1 cellular context compared by ENCODE assay signal in the genomic region with DNA sequence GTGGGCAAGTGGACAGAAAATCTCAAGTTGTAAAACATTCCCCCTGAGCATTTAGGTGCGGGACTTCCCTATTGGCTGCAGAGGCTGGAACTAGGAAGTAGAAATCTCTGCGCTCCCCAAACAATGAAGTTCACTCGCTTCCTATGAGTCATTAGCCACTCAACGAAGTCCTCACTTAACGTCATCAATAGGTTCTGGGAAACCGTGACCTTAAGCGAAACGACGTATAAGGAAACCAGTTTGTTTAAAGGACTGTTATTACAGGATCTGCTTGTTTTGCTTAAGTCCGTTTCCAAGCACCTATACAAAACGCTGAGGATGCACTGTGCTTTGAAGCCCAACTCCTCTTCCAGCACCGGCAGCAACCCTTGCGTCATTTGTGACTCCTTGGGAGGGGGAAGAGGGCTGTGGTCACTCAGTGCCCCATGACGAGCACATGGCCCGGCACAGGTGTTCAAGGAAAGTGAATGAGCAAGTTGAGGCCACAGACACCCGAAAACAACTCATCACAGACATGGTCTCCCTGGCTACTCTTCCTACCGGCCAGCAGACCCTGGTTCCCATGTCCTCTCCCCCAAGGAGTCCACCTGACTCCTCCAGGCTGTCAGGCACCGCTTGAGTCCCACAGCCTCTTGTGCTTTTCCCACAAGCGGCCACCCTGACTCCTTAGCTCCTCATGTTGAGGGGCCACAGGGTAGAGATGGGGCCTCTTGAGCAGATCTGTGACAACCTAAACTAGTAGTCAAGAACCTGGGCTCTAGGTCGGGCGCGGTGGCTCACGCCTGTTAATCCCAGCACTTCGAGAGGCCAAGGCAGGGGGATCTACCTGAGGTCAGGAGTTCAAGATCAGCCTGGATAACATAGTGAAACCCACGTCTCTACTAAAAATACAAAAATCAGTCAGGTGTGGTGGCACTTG.
A peak's percentile ranks its signal among the peaks of the same experiment; 100 is the strongest.
TF ChIP-seq lines count a peak whose summit lies in the region.

No MANE protein-coding gene starts in this region.

TF ChIP-seq in WTC11, 78 proteins besides CTCF, POLR2A, EP300 and RAD21 (continued from another document and continues in another):
- TF ChIP-seq, protein P1, sequence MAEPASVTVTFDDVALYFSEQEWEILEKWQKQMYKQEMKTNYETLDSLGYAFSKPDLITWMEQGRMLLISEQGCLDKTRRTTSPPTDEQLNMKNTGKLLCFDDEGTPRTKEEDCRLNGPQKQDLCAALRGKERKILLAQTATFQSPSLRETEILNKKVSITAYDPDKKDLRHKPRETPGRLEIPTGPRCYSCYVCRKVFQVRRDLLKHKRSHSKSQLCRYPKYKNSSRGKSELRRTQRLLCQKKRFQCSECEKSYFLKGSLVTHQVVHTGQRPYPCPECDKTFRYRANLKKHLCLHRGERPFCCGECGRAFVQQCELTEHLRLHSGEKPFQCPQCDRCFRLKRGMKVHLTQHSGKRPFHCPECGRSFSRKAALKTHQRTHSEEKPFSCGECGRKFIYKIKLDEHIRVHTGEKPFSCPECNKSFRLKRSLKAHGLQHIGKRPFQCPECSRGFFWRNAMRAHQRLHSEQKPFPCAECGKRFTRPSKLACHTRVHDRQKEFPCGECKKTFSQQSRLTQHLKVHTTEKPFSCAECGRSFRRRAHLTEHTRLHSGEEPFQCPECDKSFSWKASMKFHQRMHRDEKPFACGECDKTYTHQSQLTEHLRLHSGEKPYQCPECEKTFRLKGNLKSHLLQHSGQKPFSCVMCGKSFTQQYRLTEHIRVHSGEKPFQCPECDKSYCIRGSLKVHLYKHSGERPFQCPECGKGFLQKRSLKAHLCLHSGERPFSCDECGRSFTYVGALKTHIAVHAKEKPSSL (CRISPR knock-in tag; conservative IDR thresholded peaks at IDR 0.05), result peak; percentile 51; the same call in 1 of the 2 replicates
- TF ChIP-seq, protein P2, sequence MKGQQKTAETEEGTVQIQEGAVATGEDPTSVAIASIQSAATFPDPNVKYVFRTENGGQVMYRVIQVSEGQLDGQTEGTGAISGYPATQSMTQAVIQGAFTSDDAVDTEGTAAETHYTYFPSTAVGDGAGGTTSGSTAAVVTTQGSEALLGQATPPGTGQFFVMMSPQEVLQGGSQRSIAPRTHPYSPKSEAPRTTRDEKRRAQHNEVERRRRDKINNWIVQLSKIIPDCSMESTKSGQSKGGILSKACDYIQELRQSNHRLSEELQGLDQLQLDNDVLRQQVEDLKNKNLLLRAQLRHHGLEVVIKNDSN (CRISPR knock-in tag; IDR thresholded peaks at IDR 0.05), result no peak; the same call in 1 of the 2 replicates
- no peak for TF ChIP-seq MXD4 (CRISPR knock-in tag; IDR thresholded peaks at IDR 0.05; ENCODE audit: borderline replicate concordance)
- TF ChIP-seq, protein P3, sequence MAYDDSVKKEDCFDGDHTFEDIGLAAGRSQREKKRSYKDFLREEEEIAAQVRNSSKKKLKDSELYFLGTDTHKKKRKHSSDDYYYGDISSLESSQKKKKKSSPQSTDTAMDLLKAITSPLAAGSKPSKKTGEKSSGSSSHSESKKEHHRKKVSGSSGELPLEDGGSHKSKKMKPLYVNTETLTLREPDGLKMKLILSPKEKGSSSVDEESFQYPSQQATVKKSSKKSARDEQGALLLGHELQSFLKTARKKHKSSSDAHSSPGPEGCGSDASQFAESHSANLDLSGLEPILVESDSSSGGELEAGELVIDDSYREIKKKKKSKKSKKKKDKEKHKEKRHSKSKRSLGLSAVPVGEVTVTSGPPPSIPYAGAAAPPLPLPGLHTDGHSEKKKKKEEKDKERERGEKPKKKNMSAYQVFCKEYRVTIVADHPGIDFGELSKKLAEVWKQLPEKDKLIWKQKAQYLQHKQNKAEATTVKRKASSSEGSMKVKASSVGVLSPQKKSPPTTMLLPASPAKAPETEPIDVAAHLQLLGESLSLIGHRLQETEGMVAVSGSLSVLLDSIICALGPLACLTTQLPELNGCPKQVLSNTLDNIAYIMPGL (CRISPR knock-in tag; IDR thresholded peaks at IDR 0.05), result no peak
- TF ChIP-seq, protein P4, sequence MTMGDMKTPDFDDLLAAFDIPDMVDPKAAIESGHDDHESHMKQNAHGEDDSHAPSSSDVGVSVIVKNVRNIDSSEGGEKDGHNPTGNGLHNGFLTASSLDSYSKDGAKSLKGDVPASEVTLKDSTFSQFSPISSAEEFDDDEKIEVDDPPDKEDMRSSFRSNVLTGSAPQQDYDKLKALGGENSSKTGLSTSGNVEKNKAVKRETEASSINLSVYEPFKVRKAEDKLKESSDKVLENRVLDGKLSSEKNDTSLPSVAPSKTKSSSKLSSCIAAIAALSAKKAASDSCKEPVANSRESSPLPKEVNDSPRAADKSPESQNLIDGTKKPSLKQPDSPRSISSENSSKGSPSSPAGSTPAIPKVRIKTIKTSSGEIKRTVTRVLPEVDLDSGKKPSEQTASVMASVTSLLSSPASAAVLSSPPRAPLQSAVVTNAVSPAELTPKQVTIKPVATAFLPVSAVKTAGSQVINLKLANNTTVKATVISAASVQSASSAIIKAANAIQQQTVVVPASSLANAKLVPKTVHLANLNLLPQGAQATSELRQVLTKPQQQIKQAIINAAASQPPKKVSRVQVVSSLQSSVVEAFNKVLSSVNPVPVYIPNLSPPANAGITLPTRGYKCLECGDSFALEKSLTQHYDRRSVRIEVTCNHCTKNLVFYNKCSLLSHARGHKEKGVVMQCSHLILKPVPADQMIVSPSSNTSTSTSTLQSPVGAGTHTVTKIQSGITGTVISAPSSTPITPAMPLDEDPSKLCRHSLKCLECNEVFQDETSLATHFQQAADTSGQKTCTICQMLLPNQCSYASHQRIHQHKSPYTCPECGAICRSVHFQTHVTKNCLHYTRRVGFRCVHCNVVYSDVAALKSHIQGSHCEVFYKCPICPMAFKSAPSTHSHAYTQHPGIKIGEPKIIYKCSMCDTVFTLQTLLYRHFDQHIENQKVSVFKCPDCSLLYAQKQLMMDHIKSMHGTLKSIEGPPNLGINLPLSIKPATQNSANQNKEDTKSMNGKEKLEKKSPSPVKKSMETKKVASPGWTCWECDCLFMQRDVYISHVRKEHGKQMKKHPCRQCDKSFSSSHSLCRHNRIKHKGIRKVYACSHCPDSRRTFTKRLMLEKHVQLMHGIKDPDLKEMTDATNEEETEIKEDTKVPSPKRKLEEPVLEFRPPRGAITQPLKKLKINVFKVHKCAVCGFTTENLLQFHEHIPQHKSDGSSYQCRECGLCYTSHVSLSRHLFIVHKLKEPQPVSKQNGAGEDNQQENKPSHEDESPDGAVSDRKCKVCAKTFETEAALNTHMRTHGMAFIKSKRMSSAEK (CRISPR knock-in tag; IDR thresholded peaks at IDR 0.05; ENCODE audit: borderline replicate concordance), result 0 out of 2 replicates have a peak, but pooled peaks have one; percentile 33
- TF ChIP-seq, protein P5, sequence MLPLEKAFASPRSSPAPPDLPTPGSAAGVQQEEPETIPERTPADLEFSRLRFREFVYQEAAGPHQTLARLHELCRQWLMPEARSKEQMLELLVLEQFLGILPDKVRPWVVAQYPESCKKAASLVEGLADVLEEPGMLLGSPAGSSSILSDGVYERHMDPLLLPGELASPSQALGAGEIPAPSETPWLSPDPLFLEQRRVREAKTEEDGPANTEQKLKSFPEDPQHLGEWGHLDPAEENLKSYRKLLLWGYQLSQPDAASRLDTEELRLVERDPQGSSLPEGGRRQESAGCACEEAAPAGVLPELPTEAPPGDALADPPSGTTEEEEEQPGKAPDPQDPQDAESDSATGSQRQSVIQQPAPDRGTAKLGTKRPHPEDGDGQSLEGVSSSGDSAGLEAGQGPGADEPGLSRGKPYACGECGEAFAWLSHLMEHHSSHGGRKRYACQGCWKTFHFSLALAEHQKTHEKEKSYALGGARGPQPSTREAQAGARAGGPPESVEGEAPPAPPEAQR (CRISPR knock-in tag; IDR thresholded peaks at IDR 0.05), result no peak
- no peak for TF ChIP-seq NR2C2 (CRISPR knock-in tag; IDR thresholded peaks at IDR 0.05)
- TF ChIP-seq CBFB (CRISPR knock-in tag; IDR thresholded peaks at IDR 0.05; ENCODE audit: low read depth), result no peak
- 0 out of 2 replicates have a peak, but pooled peaks have one; percentile 21 for TF ChIP-seq NFYB (CRISPR knock-in tag; conservative IDR thresholded peaks at IDR 0.05; ENCODE audit: low read depth)
- no peak for TF ChIP-seq IRF2 (CRISPR knock-in tag; IDR thresholded peaks at IDR 0.05; ENCODE audit: borderline replicate concordance, low read depth)
- TF ChIP-seq, protein P6, sequence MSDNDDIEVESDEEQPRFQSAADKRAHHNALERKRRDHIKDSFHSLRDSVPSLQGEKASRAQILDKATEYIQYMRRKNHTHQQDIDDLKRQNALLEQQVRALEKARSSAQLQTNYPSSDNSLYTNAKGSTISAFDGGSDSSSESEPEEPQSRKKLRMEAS (CRISPR knock-in tag; IDR thresholded peaks at IDR 0.05), result peak; percentile 70
- TF ChIP-seq, protein P7, sequence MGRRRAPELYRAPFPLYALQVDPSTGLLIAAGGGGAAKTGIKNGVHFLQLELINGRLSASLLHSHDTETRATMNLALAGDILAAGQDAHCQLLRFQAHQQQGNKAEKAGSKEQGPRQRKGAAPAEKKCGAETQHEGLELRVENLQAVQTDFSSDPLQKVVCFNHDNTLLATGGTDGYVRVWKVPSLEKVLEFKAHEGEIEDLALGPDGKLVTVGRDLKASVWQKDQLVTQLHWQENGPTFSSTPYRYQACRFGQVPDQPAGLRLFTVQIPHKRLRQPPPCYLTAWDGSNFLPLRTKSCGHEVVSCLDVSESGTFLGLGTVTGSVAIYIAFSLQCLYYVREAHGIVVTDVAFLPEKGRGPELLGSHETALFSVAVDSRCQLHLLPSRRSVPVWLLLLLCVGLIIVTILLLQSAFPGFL (CRISPR knock-in tag; IDR thresholded peaks at IDR 0.05; ENCODE audit: borderline replicate concordance), result no peak
- TF ChIP-seq ELF4 (CRISPR knock-in tag; IDR thresholded peaks at IDR 0.05; ENCODE audit: low read depth), result no peak
- no peak for TF ChIP-seq GTF2I (CRISPR knock-in tag; conservative IDR thresholded peaks at IDR 0.05)
- TF ChIP-seq EMX1 (CRISPR knock-in tag; IDR thresholded peaks at IDR 0.05), result peak; percentile 76; the same call in 1 of the 2 replicates
- no peak for TF ChIP-seq NR1H2 (CRISPR knock-in tag; IDR thresholded peaks at IDR 0.05)
- TF ChIP-seq ZNF396 (CRISPR knock-in tag; IDR thresholded peaks at IDR 0.05; ENCODE audit: borderline replicate concordance), result no peak
- no peak for TF ChIP-seq RELA (CRISPR knock-in tag; IDR thresholded peaks at IDR 0.05; ENCODE audit: borderline replicate concordance)
- TF ChIP-seq, protein P8, sequence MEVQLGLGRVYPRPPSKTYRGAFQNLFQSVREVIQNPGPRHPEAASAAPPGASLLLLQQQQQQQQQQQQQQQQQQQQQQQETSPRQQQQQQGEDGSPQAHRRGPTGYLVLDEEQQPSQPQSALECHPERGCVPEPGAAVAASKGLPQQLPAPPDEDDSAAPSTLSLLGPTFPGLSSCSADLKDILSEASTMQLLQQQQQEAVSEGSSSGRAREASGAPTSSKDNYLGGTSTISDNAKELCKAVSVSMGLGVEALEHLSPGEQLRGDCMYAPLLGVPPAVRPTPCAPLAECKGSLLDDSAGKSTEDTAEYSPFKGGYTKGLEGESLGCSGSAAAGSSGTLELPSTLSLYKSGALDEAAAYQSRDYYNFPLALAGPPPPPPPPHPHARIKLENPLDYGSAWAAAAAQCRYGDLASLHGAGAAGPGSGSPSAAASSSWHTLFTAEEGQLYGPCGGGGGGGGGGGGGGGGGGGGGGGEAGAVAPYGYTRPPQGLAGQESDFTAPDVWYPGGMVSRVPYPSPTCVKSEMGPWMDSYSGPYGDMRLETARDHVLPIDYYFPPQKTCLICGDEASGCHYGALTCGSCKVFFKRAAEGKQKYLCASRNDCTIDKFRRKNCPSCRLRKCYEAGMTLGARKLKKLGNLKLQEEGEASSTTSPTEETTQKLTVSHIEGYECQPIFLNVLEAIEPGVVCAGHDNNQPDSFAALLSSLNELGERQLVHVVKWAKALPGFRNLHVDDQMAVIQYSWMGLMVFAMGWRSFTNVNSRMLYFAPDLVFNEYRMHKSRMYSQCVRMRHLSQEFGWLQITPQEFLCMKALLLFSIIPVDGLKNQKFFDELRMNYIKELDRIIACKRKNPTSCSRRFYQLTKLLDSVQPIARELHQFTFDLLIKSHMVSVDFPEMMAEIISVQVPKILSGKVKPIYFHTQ (CRISPR knock-in tag; IDR thresholded peaks at IDR 0.05), result no peak; the same call in 1 of the 2 replicates
- no peak for TF ChIP-seq TEAD1 (CRISPR knock-in tag; IDR thresholded peaks at IDR 0.05)
- no peak for TF ChIP-seq ZNF121 (CRISPR knock-in tag; IDR thresholded peaks at IDR 0.05)
- TF ChIP-seq, protein P9, sequence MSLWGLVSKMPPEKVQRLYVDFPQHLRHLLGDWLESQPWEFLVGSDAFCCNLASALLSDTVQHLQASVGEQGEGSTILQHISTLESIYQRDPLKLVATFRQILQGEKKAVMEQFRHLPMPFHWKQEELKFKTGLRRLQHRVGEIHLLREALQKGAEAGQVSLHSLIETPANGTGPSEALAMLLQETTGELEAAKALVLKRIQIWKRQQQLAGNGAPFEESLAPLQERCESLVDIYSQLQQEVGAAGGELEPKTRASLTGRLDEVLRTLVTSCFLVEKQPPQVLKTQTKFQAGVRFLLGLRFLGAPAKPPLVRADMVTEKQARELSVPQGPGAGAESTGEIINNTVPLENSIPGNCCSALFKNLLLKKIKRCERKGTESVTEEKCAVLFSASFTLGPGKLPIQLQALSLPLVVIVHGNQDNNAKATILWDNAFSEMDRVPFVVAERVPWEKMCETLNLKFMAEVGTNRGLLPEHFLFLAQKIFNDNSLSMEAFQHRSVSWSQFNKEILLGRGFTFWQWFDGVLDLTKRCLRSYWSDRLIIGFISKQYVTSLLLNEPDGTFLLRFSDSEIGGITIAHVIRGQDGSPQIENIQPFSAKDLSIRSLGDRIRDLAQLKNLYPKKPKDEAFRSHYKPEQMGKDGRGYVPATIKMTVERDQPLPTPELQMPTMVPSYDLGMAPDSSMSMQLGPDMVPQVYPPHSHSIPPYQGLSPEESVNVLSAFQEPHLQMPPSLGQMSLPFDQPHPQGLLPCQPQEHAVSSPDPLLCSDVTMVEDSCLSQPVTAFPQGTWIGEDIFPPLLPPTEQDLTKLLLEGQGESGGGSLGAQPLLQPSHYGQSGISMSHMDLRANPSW (CRISPR knock-in tag; conservative IDR thresholded peaks at IDR 0.05; ENCODE audit: low read depth), result no peak
- TF ChIP-seq, protein P10, sequence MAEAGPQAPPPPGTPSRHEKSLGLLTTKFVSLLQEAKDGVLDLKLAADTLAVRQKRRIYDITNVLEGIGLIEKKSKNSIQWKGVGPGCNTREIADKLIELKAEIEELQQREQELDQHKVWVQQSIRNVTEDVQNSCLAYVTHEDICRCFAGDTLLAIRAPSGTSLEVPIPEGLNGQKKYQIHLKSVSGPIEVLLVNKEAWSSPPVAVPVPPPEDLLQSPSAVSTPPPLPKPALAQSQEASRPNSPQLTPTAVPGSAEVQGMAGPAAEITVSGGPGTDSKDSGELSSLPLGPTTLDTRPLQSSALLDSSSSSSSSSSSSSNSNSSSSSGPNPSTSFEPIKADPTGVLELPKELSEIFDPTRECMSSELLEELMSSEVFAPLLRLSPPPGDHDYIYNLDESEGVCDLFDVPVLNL (CRISPR knock-in tag; IDR thresholded peaks at IDR 0.05; ENCODE audit: borderline replicate concordance, low read depth), result no peak
- no peak for TF ChIP-seq NFE2L1 (CRISPR knock-in tag; IDR thresholded peaks at IDR 0.05)
- TF ChIP-seq FOXJ3 (CRISPR knock-in tag; IDR thresholded peaks at IDR 0.05; ENCODE audit: borderline replicate concordance), result no peak
- TF ChIP-seq NR3C1 (CRISPR knock-in tag; conservative IDR thresholded peaks at IDR 0.05; ENCODE audit: low read depth), result no peak
- TF ChIP-seq GRHL2 (CRISPR knock-in tag; IDR thresholded peaks at IDR 0.05; ENCODE audit: insufficient replicate concordance, severe bottlenecking), result no peak
- TF ChIP-seq SMAD4 (CRISPR knock-in tag; IDR thresholded peaks at IDR 0.05), result no peak
- no peak for TF ChIP-seq ZNF416 (CRISPR knock-in tag; IDR thresholded peaks at IDR 0.05)
